ENCODE assay signal across 21 cellular contexts in the genomic region with DNA sequence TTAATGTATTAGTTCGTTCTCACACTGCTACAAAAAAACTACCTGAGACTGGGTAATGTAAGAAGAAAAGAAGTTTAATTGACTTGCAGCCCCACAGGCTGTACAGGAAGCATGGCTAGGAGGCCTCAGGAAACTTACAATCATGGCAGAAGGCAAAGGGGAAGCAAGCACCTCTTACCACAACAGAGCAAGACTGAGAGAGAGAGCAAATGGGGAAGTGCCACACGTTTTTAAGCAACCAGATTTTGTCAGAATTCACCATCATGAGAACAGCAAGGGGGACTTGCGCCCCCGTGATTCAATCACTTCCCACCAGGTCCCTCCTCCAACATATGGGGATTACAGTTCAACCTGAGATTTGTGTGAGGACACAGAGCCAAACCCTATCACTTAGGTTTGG.
"Had no signal": no experiment of that assay in that cellular context is flagged by ENCODE, and none has a peak within 500 bp of the region (broad histone marks: within the 10 kb centered on the region; RNA-seq: fewer than 3 reads in every experiment).

No MANE protein-coding gene starts in this region.

- H3K4me2 ChIP-seq: hepatocyte had no signal

- H3K27ac ChIP-seq: foreskin keratinocyte, hepatocyte, neutrophil, ovary, psoas muscle, right atrium auricular region, spleen, thoracic aorta had no signal

- H3K36me3 ChIP-seq: neutrophil, ovary, right atrium auricular region, spleen, thoracic aorta, upper lobe of left lung had no signal

- H3K79me2 ChIP-seq: hepatocyte had no signal

- ATAC-seq: activated naive CD4-positive, alpha-beta T cell treated with anti-CD3 and anti-CD28 coated beads, Interleukin-2, amount 50 U/mL, for 72 hours; activated T-helper 17 cell treated with anti-CD3 and anti-CD28 coated beads, Interleukin-2, amount 50 U/mL, for 72 hours; foreskin keratinocyte; natural killer cell treated with Interleukin-12 subunit alpha and Interleukin-12 subunit beta and Interleukin-15 and Interleukin-18, amount 100 ng/mL, for 72 hours; psoas muscle had no signal

- H3K9me3 ChIP-seq: neutrophil, ovary, psoas muscle, right atrium auricular region, thoracic aorta, upper lobe of left lung had no signal

- H3K4me1 ChIP-seq: foreskin keratinocyte, psoas muscle, right atrium auricular region, spleen had no signal

- H3K4me3 ChIP-seq: hepatocyte, ovary, psoas muscle, right atrium auricular region, spleen, thoracic aorta, upper lobe of left lung had no signal

- H3K27me3 ChIP-seq: foreskin keratinocyte, hepatocyte, ovary, right atrium auricular region, upper lobe of left lung had no signal

- H2AFZ ChIP-seq: hepatocyte had no signal

- DNase-seq: activated CD4-positive, alpha-beta T cell treated with anti-CD3 and anti-CD28 coated beads for 1 hour; activated T-cell treated with anti-CD3 and anti-CD28 coated beads, Interleukin-2, amount 50 U/mL, for 1 hour; aorta; caudate nucleus; dermis blood vessel endothelial cell; effector CD8-positive, alpha-beta T cell; erythroblast; foreskin keratinocyte; ovary; psoas muscle; spleen; stimulated activated CD4-positive, alpha-beta T cell treated with anti-CD3 and anti-CD28 coated beads, Interleukin-4, amount 100 ng/mL, for 24 hours; stimulated activated naive CD4-positive, alpha-beta T cell treated with Interleukin-2 at 50 U/mL for 16 hours; upper lobe of left lung had no signal
